In the genomic region with DNA sequence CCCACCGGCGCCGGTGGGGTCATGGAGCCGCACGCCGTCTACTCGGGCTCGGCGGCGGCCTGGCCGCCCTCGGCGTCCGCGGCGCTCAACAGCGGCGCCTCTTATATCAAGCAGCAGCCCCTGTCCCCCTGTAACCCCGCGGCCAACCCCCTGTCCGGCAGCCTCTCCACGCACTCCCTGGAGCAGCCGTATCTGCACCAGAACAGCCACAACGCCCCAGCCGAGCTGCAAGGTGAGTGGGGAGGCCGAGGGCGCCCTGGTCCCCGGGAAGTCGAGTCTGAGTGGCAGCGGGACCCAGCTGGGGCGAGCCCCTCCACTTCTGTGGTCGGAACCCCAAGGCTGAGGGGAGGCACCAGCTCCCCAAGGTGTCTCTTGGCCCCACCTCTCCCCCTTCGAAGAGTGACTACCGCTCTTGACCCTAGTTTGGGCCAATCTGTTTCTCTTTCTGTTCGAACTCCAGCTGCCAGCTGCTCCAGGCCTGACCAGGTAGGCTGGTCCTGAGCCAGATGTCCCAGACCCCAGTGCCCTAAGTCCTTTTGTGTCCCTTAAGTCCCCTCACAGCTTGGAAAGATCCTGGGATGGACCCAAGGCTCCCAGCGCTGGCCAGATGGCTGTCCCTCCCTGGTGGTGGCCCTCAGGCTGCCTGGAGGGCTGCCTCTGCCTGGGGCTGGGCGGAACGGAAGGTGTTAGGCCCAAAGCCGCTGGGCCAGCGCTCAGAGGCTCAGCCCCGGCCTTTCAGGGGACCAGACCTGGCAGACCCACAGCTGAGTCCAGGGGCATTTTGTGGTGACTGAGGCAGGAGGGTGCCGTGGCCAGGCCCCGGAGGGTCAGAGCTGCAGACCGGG, we compare ENCODE assay signal across 11 cellular contexts. TPM values are rescaled to one million over a fixed set of nuclear protein-coding genes. Genes with fewer than 3 reads are reported as not detected.
DNase-seq lines count a peak whose midpoint lies in the region; ATAC-seq and TF ChIP-seq lines count a peak whose summit lies in the region.
"Had no signal": no experiment of that assay in that cellular context is flagged by ENCODE, and none has a peak within 500 bp of the region (broad histone marks: within the 10 kb centered on the region; RNA-seq: fewer than 3 reads in every experiment).

No MANE protein-coding gene starts in this region.

- no peak for ATAC-seq in activated T-cell treated with anti-CD3 and anti-CD28 coated beads, Interleukin-2, amount 50 U/mL, for 4 hours
- no peak for ATAC-seq in lung (ENCODE audit: insufficient read depth, low FRiP score)

- TF ChIP-seq POLR2A in thyroid gland (IDR thresholded peaks at IDR 0.05), result no peak

- no peak for TF ChIP-seq CTCF in cardiac fibroblast (IDR thresholded peaks at IDR 0.05; ENCODE audit: low read depth, low read length)
- TF ChIP-seq CTCF in lung (IDR thresholded peaks at IDR 0.05; ENCODE audit: control extremely low read depth, extremely low read depth), result no peak
- TF ChIP-seq CTCF in thyroid gland (IDR thresholded peaks at IDR 0.05), result no peak
- TF ChIP-seq CTCF in GM10248 (IDR thresholded peaks at IDR 0.05; ENCODE audit: control extremely low read depth, extremely low read depth, low read depth, missing control alignments), result no peak

- H3K27me3 Mint-ChIP-seq in activated T-cell treated with anti-CD3 and anti-CD28 coated beads, Interleukin-2, amount 50 U/mL, for 4 hours (ENCODE audit: low read depth), result peaks cover 66% of the 10 kb centered on the region

- peaks cover 21% of the 10 kb centered on the region for H3K4me1 Mint-ChIP-seq in activated T-cell treated with anti-CD3 and anti-CD28 coated beads, Interleukin-2, amount 50 U/mL, for 4 hours (ENCODE audit: low read depth)

- no peak for DNase-seq in activated T-cell treated with anti-CD3 and anti-CD28 coated beads, Interleukin-2, amount 50 U/mL, for 4 hours
- DNase-seq in activated T-cell treated with anti-CD3 and anti-CD28 coated beads, Interleukin-2, amount 50 U/mL, for 1 hour, result no peak
- DNase-seq in cardiac fibroblast (ENCODE audit: low read depth in 2 of 2) (no peak), lung (ENCODE audit: low spot score) (no peak), thyroid gland (no peak), NCI-H187 (lab: John Stamatoyannopoulos, UW) (no peak), GM10248 (ENCODE audit: extremely low spot score) (no peak)
- no peak for DNase-seq in stimulated activated naive CD4-positive, alpha-beta T cell treated with Interleukin-2 at 50 U/mL for 16 hours (lab: John Stamatoyannopoulos, UW)
- DNase-seq: NCI-H2107 had no signal

- H3K4me3 ChIP-seq in cardiac fibroblast (replicated peaks in 1 of 2; ENCODE audit: low read depth in 2 of 2, low read length in 2 of 2) (peak overlapping the region; percentile 18 to 34), lung (peak overlapping the region; percentile 82), thyroid gland (replicated peaks in 1 of 3) (peak overlapping the region in 1 of 3 donors; percentile 33)
- H3K4me3 ChIP-seq: SK-N-MC had no signal

- peak overlapping the region in 1 of 2 donors; percentile 88 for H3K27ac ChIP-seq in lung (ENCODE audit: low read depth in 1 of 2, low read length in 1 of 2)
- peak overlapping the region; percentile 39 to 83 (median 79) for H3K27ac ChIP-seq in thyroid gland
- H3K27ac ChIP-seq: HL-60, SK-N-MC had no signal

- POLR2A ChIA-PET in GM10248 (lab: Yijun Ruan, JAX), result no interaction called here

- peaks cover 0 to 2% of the 10 kb centered on the region in 2 donors for H3K9me3 ChIP-seq in lung (ENCODE audit: control insufficient read depth in 2 of 2, insufficient read depth in 1 of 2, low read length in 1 of 2)
- H3K9me3 ChIP-seq in thyroid gland, result no peaks in the 10 kb centered on the region

- CTCF ChIA-PET in GM10248 (lab: Yijun Ruan, JAX), result no interaction called here

- 10 to 15% methylated on average over 44 of the region's 44 CpGs for WGBS in lung, 2 donors
- WGBS in thyroid gland, 2 donors, result 31 to 40% methylated on average over 2 to 4 of the region's 44 CpGs

- H3K4me1 ChIP-seq in lung (ENCODE audit: control insufficient read depth in 2 of 2, insufficient read depth in 2 of 2, low read length in 2 of 2) (peaks cover 0 to 13% of the 10 kb centered on the region in 2 donors), thyroid gland (peaks cover 22 to 34% of the 10 kb centered on the region in 2 donors)

- no peaks in the 10 kb centered on the region for H3K9me3 Mint-ChIP-seq in activated T-cell treated with anti-CD3 and anti-CD28 coated beads, Interleukin-2, amount 50 U/mL, for 4 hours

- H3K36me3 ChIP-seq in lung (ENCODE audit: control insufficient read depth in 2 of 2, insufficient read depth in 2 of 2, low read length in 2 of 2) (peaks cover 0 to 2% of the 10 kb centered on the region in 2 donors), thyroid gland (no peaks in the 10 kb centered on the region)

- intact Hi-C loops in thyroid gland (cut with DNase I), result no loop called here

- H3K4me3 Mint-ChIP-seq in activated T-cell treated with anti-CD3 and anti-CD28 coated beads, Interleukin-2, amount 50 U/mL, for 4 hours, result peak overlapping the region; percentile 57

- H3K27me3 ChIP-seq in lung (ENCODE audit: control insufficient read depth, insufficient read depth), result peaks cover 14% of the 10 kb centered on the region
- peaks cover 40% of the 10 kb centered on the region for H3K27me3 ChIP-seq in thyroid gland

- no peaks in the 10 kb centered on the region for H3K36me3 Mint-ChIP-seq in activated T-cell treated with anti-CD3 and anti-CD28 coated beads, Interleukin-2, amount 50 U/mL, for 4 hours (ENCODE audit: insufficient read depth)

RNA-seq across cellular contexts. Expression of a gene that starts 1.2 kb away (rescaled TPM):
- under 1 TPM; 0.05 to 0.08 (median 0.08) TPM for total RNA-seq in activated T-cell treated with anti-CD3 and anti-CD28 coated beads, Interleukin-2, amount 50 U/mL, for 4 hours
- total RNA-seq in lung, result 10 to 100 TPM; 25.7 to 34.4 TPM
- 10 to 100 TPM; 12.2 to 12.5 TPM for polyA plus RNA-seq in lung
- total RNA-seq in thyroid gland, result 1 to 10 TPM; 1.5 to 3.7 (median 2.3) TPM

RNA-seq across cellular contexts. Expression of a gene that starts 43.5 kb away (rescaled TPM):
- total RNA-seq in activated T-cell treated with anti-CD3 and anti-CD28 coated beads, Interleukin-2, amount 50 U/mL, for 4 hours, result 10 to 100 TPM; 18.9 to 21.2 (median 20.1) TPM
- total RNA-seq in lung, result 10 to 100 TPM; 23.3 to 28.5 TPM
- polyA plus RNA-seq in lung, result 1 to 10 TPM; 9.4 to 9.9 TPM
- total RNA-seq in thyroid gland, result 10 to 100 TPM; 21.2 to 27.4 (median 25.2) TPM

RNA-seq across cellular contexts. Expression of a gene that starts 55.1 kb away (rescaled TPM):
- not detected for total RNA-seq in activated T-cell treated with anti-CD3 and anti-CD28 coated beads, Interleukin-2, amount 50 U/mL, for 4 hours
- 1 to 10 TPM in 1 of 2 donors, under 1 TPM in 1; 0.82 to 2.7 TPM for total RNA-seq in lung
- under 1 TPM; 0.37 to 0.43 TPM for polyA plus RNA-seq in lung
- 1 to 10 TPM; 1.9 to 4.0 (median 2.1) TPM for total RNA-seq in thyroid gland

Comparison
In these comparisons a context has a peak if more than half of its experiments do, and no peak if none do; other contexts are left out.
1. RNA of a gene that starts 1.2 kb away (total RNA-seq): 25.7 to 34.4 TPM in lung; 1.5 to 3.7 TPM in thyroid gland and 0.05 to 0.08 TPM in activated T-cell treated with anti-CD3 and anti-CD28 coated beads, Interleukin-2, amount 50 U/mL, for 4 hours; every median in the first group is over 4 times any median in the second.